Comparison of ENCODE assay signal across 22 cellular contexts in the genomic region with DNA sequence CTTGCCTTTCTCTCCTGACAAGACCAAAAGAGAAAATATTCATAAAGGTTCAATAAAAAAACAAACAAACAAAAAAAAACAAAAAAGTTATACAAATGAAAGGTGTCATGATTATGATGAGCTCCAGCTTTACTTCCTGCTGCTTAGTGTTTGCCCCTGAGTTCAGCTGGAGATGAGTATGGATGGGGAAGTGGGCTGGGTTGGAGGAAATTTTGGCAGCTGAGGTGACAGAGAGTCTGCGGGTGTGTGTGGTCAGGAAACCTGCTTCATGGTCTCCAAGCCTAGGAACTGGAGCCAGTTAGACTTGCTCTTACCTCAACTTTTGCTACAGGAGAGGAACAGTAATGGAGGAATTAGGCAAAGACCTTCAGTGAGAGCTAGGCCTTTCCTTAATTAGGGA. TPM values are rescaled to one million over a fixed set of nuclear protein-coding genes. Genes with fewer than 3 reads are reported as not detected.
A peak's percentile ranks its signal among the peaks of the same experiment; 100 is the strongest.
DNase-seq lines count a peak whose midpoint lies in the region; ATAC-seq and TF ChIP-seq lines count a peak whose summit lies in the region.
"Had no signal": no experiment of that assay in that cellular context is flagged by ENCODE, and none has a peak within 500 bp of the region (broad histone marks: within the 10 kb centered on the region; RNA-seq: fewer than 3 reads in every experiment).

No MANE protein-coding gene starts in this region.

- H3K4me3 ChIP-seq in HL-60 (replicated peaks; ENCODE audit: insufficient read depth, low read length) = no peak overlapping the region
- H3K4me3 ChIP-seq: mucosa of descending colon, spleen, suprapubic skin had no signal

- H3K27me3 ChIP-seq in HL-60 (ENCODE audit: insufficient read depth, poor library complexity, severe bottlenecking) = no peaks in the 10 kb centered on the region
- H3K27me3 ChIP-seq: spleen, suprapubic skin had no signal

- H3K9me3 Mint-ChIP-seq in activated naive CD4-positive, alpha-beta T cell treated with anti-CD3 and anti-CD28 coated beads, Interleukin-2, amount 10 ng/mL, durations not matched to agents 7 days and 5 days = peaks cover 3% of the 10 kb centered on the region
- peaks cover 14% of the 10 kb centered on the region for H3K9me3 Mint-ChIP-seq in T-helper 2 cell treated with Interferon-gamma antibody and Interleukin-4, amounts not matched to agents 5 μg/mL and 100 μg/mL, for 36 hours
- H3K9me3 Mint-ChIP-seq in progenitor cell of endocrine pancreas (ENCODE audit: low read depth) (peaks cover 18% of the 10 kb centered on the region), WTC11 (no peaks in the 10 kb centered on the region)

- H3K4me1 Mint-ChIP-seq in activated naive CD4-positive, alpha-beta T cell treated with anti-CD3 and anti-CD28 coated beads, Interleukin-2, amount 10 ng/mL, durations not matched to agents 7 days and 5 days = peaks cover 76% of the 10 kb centered on the region
- H3K4me1 Mint-ChIP-seq in T-helper 2 cell treated with Interferon-gamma antibody and Interleukin-4, amounts not matched to agents 5 μg/mL and 100 μg/mL, for 36 hours (ENCODE audit: low read depth) = peaks cover 56% of the 10 kb centered on the region
- H3K4me1 Mint-ChIP-seq in progenitor cell of endocrine pancreas (ENCODE audit: low read depth) = no peaks in the 10 kb centered on the region
- H3K4me1 Mint-ChIP-seq in WTC11 = peaks cover 24% of the 10 kb centered on the region

- POLR2A ChIA-PET in WTC11 (lab: Charles Lee) = no interaction called here

- no peak for DNase-seq in activated naive CD4-positive, alpha-beta T cell treated with anti-CD3 and anti-CD28 coated beads, Interleukin-2, amount 10 ng/mL, durations not matched to agents 7 days and 5 days
- no peak for DNase-seq in activated naive CD4-positive, alpha-beta T cell treated with Interleukin-2 at 50 U/mL for 16 hours
- DNase-seq in HL-60 (ENCODE audit: low read depth in 1 of 2, low spot score in 1 of 2) = peak; percentile 44 to 65
- DNase-seq in T-helper 2 cell treated with Interferon-gamma antibody and Interleukin-4, amounts not matched to agents 5 μg/mL and 100 μg/mL, for 36 hours (ENCODE audit: low spot score) = no peak
- DNase-seq in progenitor cell of endocrine pancreas (ENCODE audit: low spot score, unreplicated experiment) = no peak
- no peak for DNase-seq in iPS-NIHi7 (ENCODE audit: extremely low spot score)
- no peak for DNase-seq in WTC11 (ENCODE audit: low spot score)
- DNase-seq: activated CD4-positive, CD25-positive, alpha-beta regulatory T cell treated with anti-CD3 and anti-CD28 coated beads, Interleukin-2, amount 50 U/mL, for 72 hours; activated CD8-positive, alpha-beta memory T cell treated with anti-CD3 and anti-CD28 coated beads, Interleukin-2, amount 50 U/mL, for 4 hours; activated gamma-delta T cell; cerebellar nuclear complex; glutamatergic neuron; left ventricle myocardium superior; mucosa of descending colon; NCI-H524 treated with DMSO at 0.1 percent for 48 hours; nucleus accumbens; retina; Right ventricle myocardium superior; spleen had no signal

- no peaks in the 10 kb centered on the region for H3K27me3 Mint-ChIP-seq in activated naive CD4-positive, alpha-beta T cell treated with anti-CD3 and anti-CD28 coated beads, Interleukin-2, amount 10 ng/mL, durations not matched to agents 7 days and 5 days
- H3K27me3 Mint-ChIP-seq in T-helper 2 cell treated with Interferon-gamma antibody and Interleukin-4, amounts not matched to agents 5 μg/mL and 100 μg/mL, for 36 hours (ENCODE audit: low read depth) = no peaks in the 10 kb centered on the region
- H3K27me3 Mint-ChIP-seq in progenitor cell of endocrine pancreas (no peaks in the 10 kb centered on the region), WTC11 (ENCODE audit: low read depth) (no peaks in the 10 kb centered on the region)

- TF ChIP-seq CTCF in HL-60 (IDR thresholded peaks at IDR 0.05; ENCODE audit: insufficient read depth, low read length) (no peak), progenitor cell of endocrine pancreas (IDR thresholded peaks at IDR 0.05; ENCODE audit: unreplicated experiment) (no peak), WTC11 (IDR thresholded peaks at IDR 0.05) (no peak)

- CTCF ChIA-PET in activated naive CD4-positive, alpha-beta T cell treated with anti-CD3 and anti-CD28 coated beads, Interleukin-2, amount 10 ng/mL, durations not matched to agents 7 days and 5 days (lab: Charles Lee) = no interaction called here
- CTCF ChIA-PET in WTC11 (lab: Charles Lee) = no interaction called here

- ATAC-seq in WTC11 (no peak), GM18517 (IDR thresholded peaks at IDR 0.05; ENCODE audit: unreplicated experiment) (no peak)
- ATAC-seq: left ventricle myocardium superior, mucosa of descending colon had no signal

- H3K4me3 Mint-ChIP-seq in activated naive CD4-positive, alpha-beta T cell treated with anti-CD3 and anti-CD28 coated beads, Interleukin-2, amount 10 ng/mL, durations not matched to agents 7 days and 5 days = no peak overlapping the region
- peak overlapping the region; percentile 43 for H3K4me3 Mint-ChIP-seq in T-helper 2 cell treated with Interferon-gamma antibody and Interleukin-4, amounts not matched to agents 5 μg/mL and 100 μg/mL, for 36 hours
- H3K4me3 Mint-ChIP-seq in progenitor cell of endocrine pancreas (ENCODE audit: low read depth) (no peak overlapping the region), WTC11 (no peak overlapping the region)

- peaks cover 12% of the 10 kb centered on the region for H3K36me3 Mint-ChIP-seq in activated naive CD4-positive, alpha-beta T cell treated with anti-CD3 and anti-CD28 coated beads, Interleukin-2, amount 10 ng/mL, durations not matched to agents 7 days and 5 days
- peaks cover 7% of the 10 kb centered on the region for H3K36me3 Mint-ChIP-seq in T-helper 2 cell treated with Interferon-gamma antibody and Interleukin-4, amounts not matched to agents 5 μg/mL and 100 μg/mL, for 36 hours (ENCODE audit: low read depth)
- no peaks in the 10 kb centered on the region for H3K36me3 Mint-ChIP-seq in progenitor cell of endocrine pancreas (ENCODE audit: insufficient read depth)
- no peaks in the 10 kb centered on the region for H3K36me3 Mint-ChIP-seq in WTC11

- H3K27ac Mint-ChIP-seq in activated naive CD4-positive, alpha-beta T cell treated with anti-CD3 and anti-CD28 coated beads, Interleukin-2, amount 10 ng/mL, durations not matched to agents 7 days and 5 days = peak overlapping the region; percentile 35
- peak overlapping the region; percentile 62 for H3K27ac Mint-ChIP-seq in T-helper 2 cell treated with Interferon-gamma antibody and Interleukin-4, amounts not matched to agents 5 μg/mL and 100 μg/mL, for 36 hours
- H3K27ac Mint-ChIP-seq in progenitor cell of endocrine pancreas = peak overlapping the region; percentile 43
- H3K27ac Mint-ChIP-seq in WTC11 = no peak overlapping the region

- H3K27ac ChIP-seq in HL-60 (replicated peaks) = no peak overlapping the region
- H3K27ac ChIP-seq: suprapubic skin had no signal

TF ChIP-seq in WTC11, 78 proteins besides CTCF, POLR2A, EP300 and RAD21 (continues in another document):
- TF ChIP-seq, protein P1, sequence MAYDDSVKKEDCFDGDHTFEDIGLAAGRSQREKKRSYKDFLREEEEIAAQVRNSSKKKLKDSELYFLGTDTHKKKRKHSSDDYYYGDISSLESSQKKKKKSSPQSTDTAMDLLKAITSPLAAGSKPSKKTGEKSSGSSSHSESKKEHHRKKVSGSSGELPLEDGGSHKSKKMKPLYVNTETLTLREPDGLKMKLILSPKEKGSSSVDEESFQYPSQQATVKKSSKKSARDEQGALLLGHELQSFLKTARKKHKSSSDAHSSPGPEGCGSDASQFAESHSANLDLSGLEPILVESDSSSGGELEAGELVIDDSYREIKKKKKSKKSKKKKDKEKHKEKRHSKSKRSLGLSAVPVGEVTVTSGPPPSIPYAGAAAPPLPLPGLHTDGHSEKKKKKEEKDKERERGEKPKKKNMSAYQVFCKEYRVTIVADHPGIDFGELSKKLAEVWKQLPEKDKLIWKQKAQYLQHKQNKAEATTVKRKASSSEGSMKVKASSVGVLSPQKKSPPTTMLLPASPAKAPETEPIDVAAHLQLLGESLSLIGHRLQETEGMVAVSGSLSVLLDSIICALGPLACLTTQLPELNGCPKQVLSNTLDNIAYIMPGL (CRISPR knock-in tag; IDR thresholded peaks at IDR 0.05) = no peak
- TF ChIP-seq HMGA2 (CRISPR knock-in tag; IDR thresholded peaks at IDR 0.05) (no peak), TEAD1 (CRISPR knock-in tag; IDR thresholded peaks at IDR 0.05) (no peak), ATF1 (CRISPR knock-in tag; IDR thresholded peaks at IDR 0.05) (no peak), ESRRA (CRISPR knock-in tag; IDR thresholded peaks at IDR 0.05; ENCODE audit: borderline replicate concordance) (no peak)
- TF ChIP-seq, protein P2, sequence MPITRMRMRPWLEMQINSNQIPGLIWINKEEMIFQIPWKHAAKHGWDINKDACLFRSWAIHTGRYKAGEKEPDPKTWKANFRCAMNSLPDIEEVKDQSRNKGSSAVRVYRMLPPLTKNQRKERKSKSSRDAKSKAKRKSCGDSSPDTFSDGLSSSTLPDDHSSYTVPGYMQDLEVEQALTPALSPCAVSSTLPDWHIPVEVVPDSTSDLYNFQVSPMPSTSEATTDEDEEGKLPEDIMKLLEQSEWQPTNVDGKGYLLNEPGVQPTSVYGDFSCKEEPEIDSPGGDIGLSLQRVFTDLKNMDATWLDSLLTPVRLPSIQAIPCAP (CRISPR knock-in tag; IDR thresholded peaks at IDR 0.05) = no peak
- TF ChIP-seq, protein P3, sequence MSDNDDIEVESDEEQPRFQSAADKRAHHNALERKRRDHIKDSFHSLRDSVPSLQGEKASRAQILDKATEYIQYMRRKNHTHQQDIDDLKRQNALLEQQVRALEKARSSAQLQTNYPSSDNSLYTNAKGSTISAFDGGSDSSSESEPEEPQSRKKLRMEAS (CRISPR knock-in tag; IDR thresholded peaks at IDR 0.05) = no peak

RNA-seq across cellular contexts. Expression of a gene that starts 4.3 kb away (rescaled TPM):
- total RNA-seq in progenitor cell of endocrine pancreas (0.09 TPM in 1 of 2 replicates, not detected in the other), WTC11 (2021) (0.07 TPM in 3 replicates)
- total RNA-seq: astrocyte had no signal

Comparison
In these comparisons a context has a peak if more than half of its experiments do, and no peak if none do; other contexts are left out.
1. DNase-seq: peak in HL-60 (2 of 2); none in activated naive CD4-positive, alpha-beta T cell treated with anti-CD3 and anti-CD28 coated beads, Interleukin-2, amount 10 ng/mL, durations not matched to agents 7 days and 5 days (single experiment), activated naive CD4-positive, alpha-beta T cell treated with Interleukin-2 at 50 U/mL for 16 hours (single experiment), T-helper 2 cell treated with Interferon-gamma antibody and Interleukin-4, amounts not matched to agents 5 μg/mL and 100 μg/mL, for 36 hours (single experiment), progenitor cell of endocrine pancreas (single experiment), iPS-NIHi7 (single experiment) and WTC11 (single experiment).